Comparison of ENCODE assay signal across 11 cellular contexts in genomic region chr2:46701152-46701551, GRCh38.
A peak's percentile ranks its signal among the peaks of the same experiment; 100 is the strongest.
DNase-seq lines count a peak whose midpoint lies in the region; ATAC-seq and TF ChIP-seq lines count a peak whose summit lies in the region.
"Had no signal": no experiment of that assay in that cellular context is flagged by ENCODE, and none has a peak within 500 bp of the region (broad histone marks: within the 10 kb centered on the region; RNA-seq: fewer than 3 reads in every experiment).

No MANE protein-coding gene starts in this region.

- DNase-seq in RKO (ENCODE audit: low spot score): peak; percentile 34
- peak; percentile 69 for DNase-seq in fibroblast of mammary gland (ENCODE audit: low read depth)
- DNase-seq in skeletal muscle cell (ENCODE audit: low read depth): no peak
- DNase-seq in NCI-H345 treated with DMSO at 0.1 percent for 48 hours (lab: John Stamatoyannopoulos, UW; ENCODE audit: unreplicated experiment): no peak
- DNase-seq in RWPE1 (ENCODE audit: low spot score): no peak
- no peak for DNase-seq in GM20000 (ENCODE audit: low spot score)
- DNase-seq: hypothalamus, NCI-H1436, posterior cingulate gyrus had no signal

- CTCF ChIA-PET in RWPE1 (lab: Yijun Ruan, JAX): interaction anchor here (0.8 kb wide), 1 partner anchor 176 kb away, joined by 3 read pairs; no protein-coding TSS in a partner anchor

- POLR2A ChIA-PET in RWPE1 (lab: Yijun Ruan, JAX; ENCODE audit: low non-redundant PET): no interaction called here

- H3K4me3 ChIP-seq in fibroblast of mammary gland (ENCODE audit: control insufficient read depth, low read depth, low read length) (peak overlapping the region; percentile 92), skeletal muscle cell (ENCODE audit: low read depth, low read length) (peak overlapping the region; percentile 91)

- no peaks in the 10 kb centered on the region for H3K9me3 ChIP-seq in ES-I3 (ENCODE audit: control insufficient read depth, insufficient read depth, low read length)

- H3K36me3 ChIP-seq in ES-I3 (ENCODE audit: insufficient read depth, low read length): no peaks in the 10 kb centered on the region

- no peak overlapping the region for H3K27ac ChIP-seq in RWPE1

- H3K9ac ChIP-seq in ES-I3 (ENCODE audit: low read depth, low read length): peak overlapping the region; percentile 19; the same call in 1 of the 2 replicates

- ATAC-seq in HG03571 (IDR thresholded peaks at IDR 0.05; ENCODE audit: unreplicated experiment): no peak

- TF ChIP-seq CTCF in fibroblast of mammary gland (conservative IDR thresholded peaks at IDR 0.05; ENCODE audit: control insufficient read depth, insufficient read depth, low read depth, low read length) (no peak), RWPE1 (conservative IDR thresholded peaks at IDR 0.05; ENCODE audit: low read depth) (no peak), GM20000 (IDR thresholded peaks at IDR 0.05; ENCODE audit: extremely low read depth, missing control alignments) (no peak)

- H3K4me1 ChIP-seq in ES-I3 (ENCODE audit: insufficient read depth, low read length): peaks cover 44% of the 10 kb centered on the region

Comparison
In these comparisons a context has a peak if more than half of its experiments do, and no peak if none do; other contexts are left out.
1. DNase-seq: peak in RKO (single experiment) and fibroblast of mammary gland (single experiment); none in skeletal muscle cell (single experiment), NCI-H345 treated with DMSO at 0.1 percent for 48 hours (single experiment), RWPE1 (single experiment) and GM20000 (single experiment).